ENCODE assay signal across 20 cellular contexts in genomic region chr5:125870271-125870670, GRCh38.
DNase-seq lines count a peak whose midpoint lies in the region; ATAC-seq and TF ChIP-seq lines count a peak whose summit lies in the region.
"Had no signal": no experiment of that assay in that cellular context is flagged by ENCODE, and none has a peak within 500 bp of the region (broad histone marks: within the 10 kb centered on the region; RNA-seq: fewer than 3 reads in every experiment).

No MANE protein-coding gene starts in this region.

- H4K20me1 ChIP-seq in GM23338 (replicated peaks; ENCODE audit: insufficient read depth) (no peaks in the 10 kb centered on the region), smooth muscle cell (ENCODE audit: low read depth) (no peaks in the 10 kb centered on the region)

- H3K4me1 ChIP-seq in GM23338 (ENCODE audit: insufficient read depth) (peaks cover 10% of the 10 kb centered on the region), smooth muscle cell (ENCODE audit: low read depth) (peaks cover 11% of the 10 kb centered on the region), ascending aorta (no peaks in the 10 kb centered on the region)
- H3K4me1 ChIP-seq: gastroesophageal sphincter, lower lobe of right lung, pancreas had no signal

- no peaks in the 10 kb centered on the region for H3K9me2 ChIP-seq in GM23338 (ENCODE audit: insufficient read depth)

- H3K79me2 ChIP-seq in GM23338 (replicated peaks; ENCODE audit: insufficient read depth) (no peaks in the 10 kb centered on the region), smooth muscle cell (ENCODE audit: low read depth) (no peaks in the 10 kb centered on the region)

- H3K4me2 ChIP-seq in GM23338 (no peak overlapping the region), smooth muscle cell (peak overlapping the region; percentile 55)

- peaks cover 8% of the 10 kb centered on the region; the same call in 2 of the 3 replicates for H3K36me3 Mint-ChIP-seq in GM23338 (ENCODE audit: low read depth)
- H3K36me3 Mint-ChIP-seq: CD4-positive, CD25-positive, alpha-beta regulatory T cell; immature natural killer cell had no signal

- H3K27ac ChIP-seq in GM23338 (ENCODE audit: low read depth) (no peak overlapping the region), smooth muscle cell (ENCODE audit: low read depth) (no peak overlapping the region), ascending aorta (no peak overlapping the region)
- H3K27ac ChIP-seq: gastroesophageal sphincter, lower lobe of right lung, pancreas, thoracic aorta had no signal

- H3K36me3 ChIP-seq in GM23338 (ENCODE audit: insufficient read depth) (no peaks in the 10 kb centered on the region), smooth muscle cell (ENCODE audit: low read depth) (no peaks in the 10 kb centered on the region), ascending aorta (no peaks in the 10 kb centered on the region)
- H3K36me3 ChIP-seq: gastroesophageal sphincter, lower lobe of right lung, pancreas, thoracic aorta had no signal

- H3K27ac Mint-ChIP-seq in GM23338: no peak overlapping the region
- H3K27ac Mint-ChIP-seq: activated CD8-positive, alpha-beta T cell treated with anti-CD3 and anti-CD28 coated beads, Interleukin-2, amount 10 ng/mL, durations not matched to agents 7 days and 5 days; activated T-helper 1 cell treated with anti-CD3 and anti-CD28 coated beads, Interleukin-12 subunit alpha, Interleukin-12 subunit beta, Interleukin-2, Interleukin-4 antibody, amounts not matched to agents 30 ng/mL and 10 ng/mL and 1 ng/mL, durations not matched to agents 14 hours and 24 hours and 36 hours; CD4-positive, CD25-positive, alpha-beta regulatory T cell; immature natural killer cell had no signal

- WGBS in smooth muscle cell (ENCODE audit: low lambda C conversion rate): 50% methylated on average over 1 of the region's 1 CpG

- no peak overlapping the region for H3K4me3 ChIP-seq in GM23338
- no peak overlapping the region for H3K4me3 ChIP-seq in smooth muscle cell
- H3K4me3 ChIP-seq in ascending aorta: no peak overlapping the region
- H3K4me3 ChIP-seq: gastroesophageal sphincter, lower lobe of right lung, pancreas, thoracic aorta had no signal

- TF ChIP-seq CTCF in GM23338 (conservative IDR thresholded peaks at IDR 0.05; ENCODE audit: low read depth in 2 of 2): no peak
- no peak for TF ChIP-seq CTCF in smooth muscle cell (IDR thresholded peaks at IDR 0.05; ENCODE audit: borderline replicate concordance, insufficient read depth, poor library complexity, severe bottlenecking)
- no peak for TF ChIP-seq CTCF in ascending aorta (IDR thresholded peaks at IDR 0.05)

- H3K9me3 Mint-ChIP-seq in GM23338: peaks cover 8% of the 10 kb centered on the region; the same call in 2 of the 3 replicates

- DNase-seq in GM23338 (ENCODE audit: low spot score): peak; percentile 13
- DNase-seq in NCI-H524 (lab: John Stamatoyannopoulos, UW): peak; percentile 67 to 96
- DNase-seq in fibroblast of gingiva (ENCODE audit: low read depth): peak; percentile 81
- DNase-seq in smooth muscle cell (lab: John Stamatoyannopoulos, UW; ENCODE audit: unreplicated experiment): no peak
- DNase-seq in NCI-H1436 (lab: John Stamatoyannopoulos, UW): no peak
- no peak for DNase-seq in ascending aorta (ENCODE audit: low spot score in 2 of 2)
- no peak for DNase-seq in SHP77 treated with DMSO at 0.1 percent for 48 hours (lab: John Stamatoyannopoulos, UW)
- DNase-seq: activated CD8-positive, alpha-beta T cell treated with anti-CD3 and anti-CD28 coated beads, Interleukin-2, amount 10 ng/mL, durations not matched to agents 7 days and 5 days; CD4-positive, CD25-positive, alpha-beta regulatory T cell; central memory CD4-positive, alpha-beta T cell; effector memory CD4-positive, alpha-beta T cell; GOT3; immature natural killer cell; lower lobe of right lung; NCI-H2029 treated with DMSO at 0.1 percent for 48 hours; pancreas; stimulated activated CD4-positive, alpha-beta T cell treated with anti-CD3 and anti-CD28 coated beads, Interleukin-4, amount 100 ng/mL, for 4 hours had no signal

- H3K9me3 ChIP-seq in smooth muscle cell (replicated peaks; ENCODE audit: low read depth): no peaks in the 10 kb centered on the region
- no peaks in the 10 kb centered on the region for H3K9me3 ChIP-seq in ascending aorta
- H3K9me3 ChIP-seq: gastroesophageal sphincter, lower lobe of right lung, pancreas, thoracic aorta had no signal

- no peak overlapping the region for H3K4me3 Mint-ChIP-seq in GM23338
- H3K4me3 Mint-ChIP-seq: activated CD8-positive, alpha-beta T cell treated with anti-CD3 and anti-CD28 coated beads, Interleukin-2, amount 10 ng/mL, durations not matched to agents 7 days and 5 days; activated T-helper 1 cell treated with anti-CD3 and anti-CD28 coated beads, Interleukin-12 subunit alpha, Interleukin-12 subunit beta, Interleukin-2, Interleukin-4 antibody, amounts not matched to agents 30 ng/mL and 10 ng/mL and 1 ng/mL, durations not matched to agents 14 hours and 24 hours and 36 hours; CD4-positive, CD25-positive, alpha-beta regulatory T cell; immature natural killer cell had no signal

- H2AFZ ChIP-seq in GM23338 (no peak overlapping the region), smooth muscle cell (ENCODE audit: low read depth) (no peak overlapping the region)

- ATAC-seq in GM23338: peak; percentile 63
- ATAC-seq: activated CD8-positive, alpha-beta T cell treated with anti-CD3 and anti-CD28 coated beads, Interleukin-2, amount 10 ng/mL, durations not matched to agents 7 days and 5 days; gastroesophageal sphincter; lower lobe of right lung; pancreas had no signal

- H3K27me3 ChIP-seq in GM23338 (ENCODE audit: insufficient read depth) (no peaks in the 10 kb centered on the region), smooth muscle cell (ENCODE audit: low read depth) (no peaks in the 10 kb centered on the region), ascending aorta (no peaks in the 10 kb centered on the region)
- H3K27me3 ChIP-seq: gastroesophageal sphincter, pancreas had no signal

- H3F3A ChIP-seq in GM23338 (replicated peaks; ENCODE audit: low read depth): no peaks in the 10 kb centered on the region
- no peaks in the 10 kb centered on the region for H3F3A ChIP-seq in smooth muscle cell (ENCODE audit: low read depth)

- intact Hi-C loops in ascending aorta (cut with DNase I): no loop called here

- H3K9ac ChIP-seq in smooth muscle cell (ENCODE audit: low read depth): no peak overlapping the region

- H3K27me3 Mint-ChIP-seq in GM23338 (ENCODE audit: insufficient read depth, low read depth, poor library complexity): peaks cover 2% of the 10 kb centered on the region
- H3K27me3 Mint-ChIP-seq: CD4-positive, CD25-positive, alpha-beta regulatory T cell had no signal

- peaks cover 9% of the 10 kb centered on the region for H3K4me1 Mint-ChIP-seq in GM23338
- H3K4me1 Mint-ChIP-seq: CD4-positive, CD25-positive, alpha-beta regulatory T cell; immature natural killer cell had no signal

TF ChIP-seq in GM23338, 12 proteins besides CTCF, POLR2A, EP300 and RAD21 (continues in another document):
- no peak for TF ChIP-seq REST (IDR thresholded peaks at IDR 0.05; ENCODE audit: unreplicated experiment)
- no peak for TF ChIP-seq JUNB (IDR thresholded peaks at IDR 0.05; ENCODE audit: unreplicated experiment)

Comparison
In these comparisons a context has a peak if more than half of its experiments do, and no peak if none do; other contexts are left out.
1. DNase-seq: peak in GM23338 (single experiment), NCI-H524 (2 of 2) and fibroblast of gingiva (single experiment); none in smooth muscle cell (single experiment), NCI-H1436 (single experiment), ascending aorta (0 of 2) and SHP77 treated with DMSO at 0.1 percent for 48 hours (single experiment).